1 cellular context compared by ENCODE assay signal in genomic region chr21:45255381-45256020, GRCh38.
TF ChIP-seq lines count a peak whose summit lies in the region.

No MANE protein-coding gene starts in this region.

TF ChIP-seq in GM12878, 131 proteins besides CTCF, POLR2A, EP300 and RAD21 (continued from another document):
- TF ChIP-seq DPF2 (IDR thresholded peaks at IDR 0.05) (peak; percentile 26; the same call in 1 of the 2 replicates), BHLHE40 (IDR thresholded peaks at IDR 0.05; ENCODE audit: borderline replicate concordance in 1 of 2, low read depth in 2 of 2, low read length in 1 of 2) (peak; percentile 11 to 77; a peak in 2 of 4 replicates), KAT2A (conservative IDR thresholded peaks at IDR 0.05; ENCODE audit: control insufficient read depth, low read depth, low read length) (no peak), USF1 (IDR thresholded peaks at IDR 0.05; ENCODE audit: borderline replicate concordance, extremely low read length, insufficient read depth, low read depth, low read length) (peak; percentile 90), USF2 (IDR thresholded peaks at IDR 0.05; ENCODE audit: borderline replicate concordance, low read depth, low read length) (peak; percentile 62)
- TF ChIP-seq, protein P1, sequence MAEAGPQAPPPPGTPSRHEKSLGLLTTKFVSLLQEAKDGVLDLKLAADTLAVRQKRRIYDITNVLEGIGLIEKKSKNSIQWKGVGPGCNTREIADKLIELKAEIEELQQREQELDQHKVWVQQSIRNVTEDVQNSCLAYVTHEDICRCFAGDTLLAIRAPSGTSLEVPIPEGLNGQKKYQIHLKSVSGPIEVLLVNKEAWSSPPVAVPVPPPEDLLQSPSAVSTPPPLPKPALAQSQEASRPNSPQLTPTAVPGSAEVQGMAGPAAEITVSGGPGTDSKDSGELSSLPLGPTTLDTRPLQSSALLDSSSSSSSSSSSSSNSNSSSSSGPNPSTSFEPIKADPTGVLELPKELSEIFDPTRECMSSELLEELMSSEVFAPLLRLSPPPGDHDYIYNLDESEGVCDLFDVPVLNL (IDR thresholded peaks at IDR 0.05; ENCODE audit: low read depth, low read length), result no peak
TF ChIP-seq in GM12878: peak in this region for 7.
